ENCODE assay signal across 22 cellular contexts in the genomic region with DNA sequence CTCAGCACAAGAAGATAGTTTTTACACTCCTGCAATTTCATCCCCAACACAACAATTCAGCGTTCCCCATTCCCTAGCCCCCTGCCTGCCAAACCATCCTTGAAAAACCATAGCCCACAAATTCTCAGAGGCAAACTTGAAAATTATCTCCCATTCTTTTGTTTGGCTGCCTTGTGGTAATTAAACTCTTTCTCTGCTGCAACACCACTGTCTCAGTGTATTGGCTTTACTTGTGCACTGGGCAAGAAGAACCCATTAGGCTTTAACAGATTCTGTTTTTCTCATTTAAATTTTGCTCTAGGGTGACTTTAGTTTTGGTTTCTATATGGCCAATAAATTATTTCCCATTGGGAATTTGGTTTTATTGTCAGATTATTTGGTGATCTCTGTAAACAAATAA. TPM values are rescaled to one million over a fixed set of nuclear protein-coding genes. Genes with fewer than 3 reads are reported as not detected.
DNase-seq lines count a peak whose midpoint lies in the region; ATAC-seq, FAIRE-seq and TF ChIP-seq lines count a peak whose summit lies in the region.
"Had no signal": no experiment of that assay in that cellular context is flagged by ENCODE, and none has a peak within 500 bp of the region (broad histone marks: within the 10 kb centered on the region; RNA-seq: fewer than 3 reads in every experiment).

No MANE protein-coding gene starts in this region.

- H4K91ac ChIP-seq in H1 (replicated peaks; ENCODE audit: insufficient read length, low read length) (no peak overlapping the region), neuronal stem cell (ENCODE audit: low read depth, low read length, poor library complexity) (no peak overlapping the region)

- intact Hi-C loops in HCT116 (cut with micrococcal nuclease) (no loop called here), GM12878 (cut with micrococcal nuclease; ENCODE audit: unreplicated experiment) (no loop called here)

- RAD21 ChIA-PET in HCT116 (lab: Charles Lee; ENCODE audit: low non-redundant PET in 1 of 2, low total read pairs in 2 of 2, uncharacterized antibody in 2 of 2, unreplicated experiment in 2 of 2) = no interaction called here
- RAD21 ChIA-PET in GM12878 (lab: Charles Lee; ENCODE audit: unreplicated experiment) = no interaction called here

- TF ChIP-seq RAD21 in A549 (conservative IDR thresholded peaks at IDR 0.05 in 1 of 2, IDR thresholded peaks at IDR 0.05 in 1 of 2) = no peak
- no peak for TF ChIP-seq RAD21 in HCT116 (IDR thresholded peaks at IDR 0.05; ENCODE audit: low read depth)
- no peak for TF ChIP-seq RAD21 in GM12878 (IDR thresholded peaks at IDR 0.05; ENCODE audit: insufficient read depth, low read depth, low read length)
- no peak for TF ChIP-seq RAD21 in H1 (IDR thresholded peaks at IDR 0.05 in 1 of 2, conservative IDR thresholded peaks at IDR 0.05 in 1 of 2; ENCODE audit: low read depth in 2 of 2, low read length in 2 of 2)

- H3K4me3 ChIP-seq in A549 (no peak overlapping the region), HCT116 (replicated peaks in 1 of 2; ENCODE audit: low read depth in 1 of 2, low read length in 2 of 2) (no peak overlapping the region), GM12878 (no peak overlapping the region), H1 (ENCODE audit: extremely low read depth in 1 of 4, insufficient read depth in 2 of 4, low read depth in 3 of 4, low read length in 4 of 4) (no peak overlapping the region), neuronal stem cell (ENCODE audit: low read length in 2 of 2) (no peak overlapping the region)
- H3K4me3 ChIP-seq: BLaER1 treated with 17β-estradiol and CSF1 and Interleukin-3, amounts not matched to agents 10 nM and 100 nM had no signal

- H3K27me3 ChIP-seq in HCT116 (ENCODE audit: insufficient read depth, low read length) (no peaks in the 10 kb centered on the region), GM12878 (replicated peaks in 1 of 2; ENCODE audit: control insufficient read depth in 2 of 2, insufficient read depth in 2 of 2, low read length in 1 of 2) (no peaks in the 10 kb centered on the region), H1 (replicated peaks in 1 of 4; ENCODE audit: control insufficient read depth in 3 of 4, extremely low read depth in 1 of 4, insufficient read depth in 3 of 4, low read length in 3 of 4) (no peaks in the 10 kb centered on the region), neuronal stem cell (ENCODE audit: control insufficient read depth in 3 of 3, insufficient read depth in 3 of 3, low read depth in 1 of 3, low read length in 3 of 3) (no peaks in the 10 kb centered on the region)
- H3K27me3 ChIP-seq: BLaER1 treated with 17β-estradiol and CSF1 and Interleukin-3, amounts not matched to agents 10 nM and 100 nM had no signal

- H4K20me1 ChIP-seq in HCT116 (ENCODE audit: insufficient read depth) (no peaks in the 10 kb centered on the region), GM12878 (ENCODE audit: control insufficient read depth, insufficient read depth) (no peaks in the 10 kb centered on the region), H1 (replicated peaks in 1 of 2; ENCODE audit: control insufficient read depth in 1 of 2, insufficient read depth in 2 of 2, low read length in 2 of 2) (no peaks in the 10 kb centered on the region)
- H4K20me1 ChIP-seq: BLaER1 treated with 17β-estradiol and CSF1 and Interleukin-3, amounts not matched to agents 10 nM and 100 nM had no signal

- no peak overlapping the region for H3K4me3 Mint-ChIP-seq in progenitor cell of endocrine pancreas (ENCODE audit: low read depth)
- H3K4me3 Mint-ChIP-seq: B cell; CD4-positive, alpha-beta T cell; CD8-positive, alpha-beta T cell had no signal

- TF ChIP-seq CTCF in A549 (IDR thresholded peaks at IDR 0.05) = no peak
- no peak for TF ChIP-seq CTCF in HCT116 (IDR thresholded peaks at IDR 0.05 in 2 of 3, conservative IDR thresholded peaks at IDR 0.05 in 1 of 3; ENCODE audit: borderline replicate concordance in 1 of 3, insufficient read depth in 1 of 3, low read depth in 2 of 3, low read length in 2 of 3)
- TF ChIP-seq CTCF in GM12878 (IDR thresholded peaks at IDR 0.05 in 2 of 3, conservative IDR thresholded peaks at IDR 0.05 in 1 of 3; ENCODE audit: control insufficient read depth in 2 of 3, extremely low read depth in 1 of 3, insufficient read depth in 1 of 3, low read depth in 3 of 3, low read length in 3 of 3) = no peak
- TF ChIP-seq CTCF in H1 (IDR thresholded peaks at IDR 0.05; ENCODE audit: control extremely low read depth in 1 of 3, insufficient read depth in 1 of 3, low read depth in 1 of 3, low read length in 3 of 3) = no peak
- no peak for TF ChIP-seq CTCF in progenitor cell of endocrine pancreas (IDR thresholded peaks at IDR 0.05; ENCODE audit: unreplicated experiment)

- H3K4ac ChIP-seq in H1 (replicated peaks; ENCODE audit: insufficient read length, low read depth, low read length) = no peak overlapping the region
- no peak overlapping the region for H3K4ac ChIP-seq in neuronal stem cell (ENCODE audit: low read length)

- H3K9me3 ChIP-seq in A549 = peaks cover 9% of the 10 kb centered on the region; the same call in 2 of the 3 replicates
- peaks cover 6 to 11% of the 10 kb centered on the region in 2 experiments; a peak in 2 of 4 replicates for H3K9me3 ChIP-seq in HCT116 (ENCODE audit: control insufficient read depth in 1 of 2, insufficient read depth in 1 of 2, low read depth in 1 of 2, low read length in 2 of 2)
- peaks cover 5% of the 10 kb centered on the region; the same call in 1 of the 3 replicates for H3K9me3 ChIP-seq in GM12878 (replicated peaks; ENCODE audit: control insufficient read depth, insufficient read depth, low read length)
- H3K9me3 ChIP-seq in H1 (ENCODE audit: insufficient read depth in 2 of 2, low read depth in 1 of 2, low read length in 1 of 2) = peaks cover 14 to 24% of the 10 kb centered on the region in 2 experiments
- H3K9me3 ChIP-seq in neuronal stem cell (replicated peaks in 1 of 2; ENCODE audit: control insufficient read depth in 2 of 2, insufficient read depth in 1 of 2, low read depth in 1 of 2, low read length in 2 of 2) = peaks cover 4 to 9% of the 10 kb centered on the region in 2 donors

- CTCF ChIA-PET in A549 (lab: Yijun Ruan, JAX) = no interaction called here
- CTCF ChIA-PET in HCT116 (lab: Charles Lee) = no interaction called here
- CTCF ChIA-PET in GM12878 (lab: Yijun Ruan, JAX) = no interaction called here
- CTCF ChIA-PET in H1 (lab: Charles Lee; ENCODE audit: partially characterized antibody) = no interaction called here

- H3K14ac ChIP-seq in H1 (ENCODE audit: insufficient read length) (no peak overlapping the region), neuronal stem cell (ENCODE audit: low read length) (no peak overlapping the region)

- no peak overlapping the region for H2BK20ac ChIP-seq in H1 (ENCODE audit: low read length)

- H3K36me3 ChIP-seq in HCT116 (ENCODE audit: control insufficient read depth in 1 of 2, insufficient read depth in 2 of 2, low read length in 2 of 2) (no peaks in the 10 kb centered on the region), GM12878 (ENCODE audit: control insufficient read depth in 2 of 2, insufficient read depth in 2 of 2, low read length in 1 of 2) (no peaks in the 10 kb centered on the region), H1 (ENCODE audit: control insufficient read depth in 2 of 4, insufficient read depth in 4 of 4, low read length in 3 of 4) (peaks cover 0 to 3% (median 0%) of the 10 kb centered on the region in 4 experiments; a peak in 1 of 8 replicates), neuronal stem cell (replicated peaks in 1 of 2; ENCODE audit: control insufficient read depth in 2 of 2, insufficient read depth in 2 of 2, low read length in 2 of 2) (no peaks in the 10 kb centered on the region)

- no peak for TF ChIP-seq EP300 in A549 (IDR thresholded peaks at IDR 0.05)
- TF ChIP-seq EP300 in GM12878 (IDR thresholded peaks at IDR 0.05; ENCODE audit: borderline replicate concordance in 1 of 2, control insufficient read depth in 1 of 2, low read depth in 2 of 2, low read length in 2 of 2) = no peak
- no peak for TF ChIP-seq EP300 in H1 (IDR thresholded peaks at IDR 0.05; ENCODE audit: borderline replicate concordance in 1 of 2, low read depth in 2 of 2, low read length in 2 of 2)

- no peak overlapping the region for H4K5ac ChIP-seq in H1 (ENCODE audit: insufficient read length, low read depth, low read length)

- H2BK120ac ChIP-seq in H1 (replicated peaks; ENCODE audit: low read depth, low read length) (no peak overlapping the region), neuronal stem cell (ENCODE audit: low read depth, low read length) (no peak overlapping the region)

- no peak overlapping the region for H2BK5ac ChIP-seq in H1 (ENCODE audit: low read depth, low read length)
- H2BK5ac ChIP-seq in neuronal stem cell (ENCODE audit: low read length) = no peak overlapping the region

- no peak for FAIRE-seq in A549 (lab: Jason Lieb, UNC)
- FAIRE-seq in GM12878 (lab: Jason Lieb, UNC) = no peak
- FAIRE-seq in H1 (lab: Jason Lieb, UNC) = no peak
- FAIRE-seq: A204.1, G401.6, GM12892, GM18507 had no signal

- TF ChIP-seq POLR2A in A549 (IDR thresholded peaks at IDR 0.05; ENCODE audit: low read length) (no peak), HCT116 (IDR thresholded peaks at IDR 0.05; ENCODE audit: borderline replicate concordance, extremely low read depth, insufficient read depth, insufficient read length) (no peak), GM12878 (IDR thresholded peaks at IDR 0.05; ENCODE audit: low read depth, low read length) (no peak), H1 (IDR thresholded peaks at IDR 0.05; ENCODE audit: control extremely low read depth in 1 of 2, low read depth in 2 of 2, low read length in 2 of 2) (no peak)

- H4K8ac ChIP-seq in H1 (ENCODE audit: extremely low read depth, insufficient read depth, low read length) (no peak overlapping the region), neuronal stem cell (ENCODE audit: low read depth, low read length) (no peak overlapping the region)

- H3K4me2 ChIP-seq in A549 = no peak overlapping the region
- no peak overlapping the region for H3K4me2 ChIP-seq in HCT116 (ENCODE audit: low read length)
- no peak overlapping the region for H3K4me2 ChIP-seq in GM12878 (ENCODE audit: control insufficient read depth, insufficient read depth)
- no peak overlapping the region for H3K4me2 ChIP-seq in H1 (ENCODE audit: insufficient read depth in 1 of 2, low read depth in 2 of 2, low read length in 2 of 2)
- H3K4me2 ChIP-seq in neuronal stem cell (ENCODE audit: insufficient read depth, low read length, poor library complexity, severe bottlenecking) = no peak overlapping the region
- H3K4me2 ChIP-seq: BLaER1 treated with 17β-estradiol and CSF1 and Interleukin-3, amounts not matched to agents 10 nM and 100 nM had no signal

- H3K4me1 Mint-ChIP-seq in progenitor cell of endocrine pancreas (ENCODE audit: low read depth) = peaks cover 5% of the 10 kb centered on the region
- H3K4me1 Mint-ChIP-seq: B cell had no signal

- H3K27me3 Mint-ChIP-seq in progenitor cell of endocrine pancreas = no peaks in the 10 kb centered on the region

- no peak overlapping the region for H3K27ac Mint-ChIP-seq in progenitor cell of endocrine pancreas
- H3K27ac Mint-ChIP-seq: B cell; CD4-positive, alpha-beta T cell; CD8-positive, alpha-beta T cell had no signal

- H3K9me2 ChIP-seq in HCT116 (ENCODE audit: insufficient read depth) = no peaks in the 10 kb centered on the region

- peaks cover 6% of the 10 kb centered on the region for H3K36me3 Mint-ChIP-seq in progenitor cell of endocrine pancreas (ENCODE audit: insufficient read depth)
- H3K36me3 Mint-ChIP-seq: CD8-positive, alpha-beta T cell had no signal

- H2AFZ ChIP-seq in HCT116 (ENCODE audit: low read depth, low read length, poor library complexity, severe bottlenecking) (no peak overlapping the region), GM12878 (ENCODE audit: control insufficient read depth, low read depth, low read length) (no peak overlapping the region), H1 (ENCODE audit: low read length) (no peak overlapping the region), neuronal stem cell (ENCODE audit: low read length) (no peak overlapping the region)

- H2AK5ac ChIP-seq in H1 (ENCODE audit: low read depth, low read length) (no peak overlapping the region; the same call in 1 of the 2 replicates), neuronal stem cell (ENCODE audit: low read depth, low read length) (no peak overlapping the region)

- H2BK15ac ChIP-seq in H1 (ENCODE audit: low read length) (no peak overlapping the region), neuronal stem cell (ENCODE audit: low read length) (no peak overlapping the region)

- POLR2A ChIA-PET in A549 (lab: Yijun Ruan, JAX) = no interaction called here
- POLR2A ChIA-PET in HCT116 (lab: Charles Lee) = no interaction called here
- POLR2A ChIA-PET in GM12878 (lab: Charles Lee) = no interaction called here
- POLR2A ChIA-PET in H1 (lab: Charles Lee; ENCODE audit: partially characterized antibody) = no interaction called here

- H3K4me1 ChIP-seq in A549 (no peaks in the 10 kb centered on the region), HCT116 (ENCODE audit: control insufficient read depth in 1 of 2, insufficient read depth in 2 of 2, low read length in 2 of 2) (peaks cover 0 to 2% of the 10 kb centered on the region in 2 experiments; a peak in 1 of 4 replicates), GM12878 (ENCODE audit: control insufficient read depth, insufficient read depth, low read length) (no peaks in the 10 kb centered on the region), H1 (replicated peaks in 1 of 4; ENCODE audit: control insufficient read depth in 3 of 4, insufficient read depth in 4 of 4, low read length in 3 of 4) (peaks cover 0 to 18% (median 4%) of the 10 kb centered on the region in 4 experiments; a peak in 4 of 7 replicates), neuronal stem cell (ENCODE audit: control insufficient read depth in 2 of 2, insufficient read depth in 1 of 2, low read depth in 1 of 2, low read length in 2 of 2) (peaks cover 0 to 4% of the 10 kb centered on the region in 2 donors)
- H3K4me1 ChIP-seq: Caco-2 had no signal

- no peak overlapping the region for H3K56ac ChIP-seq in H1 (replicated peaks; ENCODE audit: insufficient read length, low read depth, low read length)

- H3K79me1 ChIP-seq in H1 (ENCODE audit: low read depth, low read length) (no peaks in the 10 kb centered on the region), neuronal stem cell (ENCODE audit: low read depth, low read length) (no peaks in the 10 kb centered on the region)

- H3K9ac ChIP-seq in HCT116 (ENCODE audit: low read length) = no peak overlapping the region
- H3K9ac ChIP-seq in GM12878 (ENCODE audit: control insufficient read depth, insufficient read depth, low read length) = no peak overlapping the region
- H3K9ac ChIP-seq in H1 (replicated peaks in 1 of 4; ENCODE audit: extremely low read depth in 1 of 4, low read depth in 3 of 4, low read length in 3 of 4) = no peak overlapping the region
- no peak overlapping the region for H3K9ac ChIP-seq in neuronal stem cell (ENCODE audit: low read depth, low read length, poor library complexity)
- H3K9ac ChIP-seq: BLaER1 treated with 17β-estradiol and CSF1 and Interleukin-3, amounts not matched to agents 10 nM and 100 nM had no signal

- H3K9me3 Mint-ChIP-seq in progenitor cell of endocrine pancreas (ENCODE audit: low read depth) = peaks cover 21% of the 10 kb centered on the region

- H2BK12ac ChIP-seq in H1 (ENCODE audit: low read depth, low read length) (no peak overlapping the region), neuronal stem cell (ENCODE audit: low read length) (no peak overlapping the region)

- H3K23me2 ChIP-seq in H1 (ENCODE audit: low read depth, low read length) = 0 out of 2 replicates have a peak, but pooled peaks cover 1% of the 10 kb centered on the region

- H3K79me2 ChIP-seq in HCT116 (ENCODE audit: insufficient read depth, low read length) (no peaks in the 10 kb centered on the region), GM12878 (ENCODE audit: control insufficient read depth, insufficient read depth, low read length) (no peaks in the 10 kb centered on the region), H1 (ENCODE audit: control insufficient read depth in 1 of 2, insufficient read depth in 2 of 2, low read length in 2 of 2) (no peaks in the 10 kb centered on the region)

- no peak for DNase-seq in A549 (ENCODE audit: low read depth in 1 of 2, low spot score in 1 of 2)
- DNase-seq in HCT116 (ENCODE audit: low read depth, low spot score) = no peak
- no peak for DNase-seq in GM12878 (ENCODE audit: low read depth, low spot score)
- no peak for DNase-seq in H1 (ENCODE audit: low read depth in 1 of 2, low spot score in 2 of 2)
- DNase-seq in neuronal stem cell (ENCODE audit: low spot score) = no peak
- no peak for DNase-seq in progenitor cell of endocrine pancreas (ENCODE audit: low spot score, unreplicated experiment)
- DNase-seq: 8988T; AML-193; Caco-2; Calu3; CD4-positive, alpha-beta T cell; CD8-positive, alpha-beta T cell; DMS79 treated with DMSO at 0.1 percent for 48 hours; GF-D8 had no signal

- H3K23ac ChIP-seq in H1 (ENCODE audit: insufficient read length) (no peak overlapping the region), neuronal stem cell (ENCODE audit: low read depth, low read length, poor library complexity) (no peak overlapping the region)

- no peak overlapping the region for H3K18ac ChIP-seq in H1 (ENCODE audit: extremely low read depth, low read length)
- H3K18ac ChIP-seq in neuronal stem cell (ENCODE audit: low read length) = no peak overlapping the region

- no peak for ATAC-seq in A549
- ATAC-seq in HCT116 = no peak
- no peak for ATAC-seq in GM12878
- no peak for ATAC-seq in HG02798 (IDR thresholded peaks at IDR 0.05; ENCODE audit: poor library complexity, unreplicated experiment)
- ATAC-seq: CD8-positive, alpha-beta T cell had no signal

- no peak overlapping the region for H3K27ac ChIP-seq in A549
- no peak overlapping the region for H3K27ac ChIP-seq in HCT116 (ENCODE audit: low read depth, low read length)
- no peak overlapping the region for H3K27ac ChIP-seq in GM12878 (ENCODE audit: control insufficient read depth, insufficient read depth)
- H3K27ac ChIP-seq in H1 (ENCODE audit: low read depth, low read length) = no peak overlapping the region
- no peak overlapping the region for H3K27ac ChIP-seq in neuronal stem cell (replicated peaks; ENCODE audit: low read length)
- H3K27ac ChIP-seq: BLaER1 treated with 17β-estradiol and CSF1 and Interleukin-3, amounts not matched to agents 10 nM and 100 nM; C4-2B had no signal

- SMC1A ChIA-PET in GM12878 (lab: Charles Lee; ENCODE audit: uncharacterized antibody, unreplicated experiment) = no interaction called here

- BruUV-seq in HCT116 (replicated peaks; lab: Mats Ljungman, UMichigan) (no TSS peak), GM12878 (replicated peaks; lab: Mats Ljungman, UMichigan) (no TSS peak)

- in situ Hi-C loops in GM12878 (cut with MboI) = no loop called here

- 92% methylated on average over 1 of the region's 1 CpG for WGBS in A549 (ENCODE audit: missing lambda C conversion rate)
- 56% methylated on average over 1 of the region's 1 CpG for WGBS in GM12878 (ENCODE audit: insufficient coverage, insufficient replicate concordance, low lambda C conversion rate, missing lambda C conversion rate)
- WGBS in H1 (ENCODE audit: extremely low coverage in 1 of 2, insufficient coverage in 1 of 2, insufficient read length in 1 of 2, insufficient replicate concordance in 2 of 2, low coverage in 1 of 2, low lambda C conversion rate in 2 of 2, missing lambda C conversion rate in 1 of 2), 2 experiments = 93% methylated on average over 1 of the region's 1 CpG; no CpG with 5 or more reads in 1 of the 2 experiments
- WGBS in neuronal stem cell (ENCODE audit: extremely low coverage in 2 of 2, insufficient read length in 2 of 2, insufficient replicate concordance in 1 of 2), 2 donors = no CpG with 5 or more reads among the region's 1 CpG

RNA-seq across cellular contexts. Expression of a gene that starts 23.2 kb away (rescaled TPM):
- polyA plus RNA-seq in A549 (2011; rRNA removed) (4.5 and 5.2 TPM in 2 replicates), A549 (2017; fragmentation: RNase III; extraction: RNeasy Plus Mini Kit Qiagen cat#74134 plus additional on column Dnase treatment) (2.1 to 3.3 TPM (median 3.0 TPM) in 3 replicates), GM12878 (2011; rRNA removed) (0.15 and 0.16 TPM in 2 replicates), GM12878 (2014; fragmentation: Illumina TruSeq; extraction: Trizol) (1.0 and 1.5 TPM in 2 replicates), GM12878 (2014; fragmentation: Nextera tagmentation; extraction: Ambion mirVana) (1 to 10 TPM; 1.9 to 2.0 TPM), GM12878 (2014; rRNA removed) (1.6 and 1.8 TPM in 2 replicates), GM12878 (2016; fragmentation: Nextera tagmentation; extraction: Ambion mirVana) (1 to 10 TPM; 3.0 to 3.9 TPM), H1 (2011; rRNA removed) (0.38 and 0.41 TPM in 2 replicates)
- 1.6 and 1.9 TPM in 2 replicates for polyA plus RNA-seq in A549 (2012; cell fraction: cytosol; rRNA removed)
- polyA plus RNA-seq in A549 (2012; cell fraction: nucleus; rRNA removed) = 0.44 and 0.78 TPM in 2 replicates
- 3.2 and 5.9 TPM in 2 replicates for polyA minus RNA-seq in A549 (2011; rRNA and poly(A)+ RNA removed)
- total RNA-seq in HCT116 (2021; ENCODE audit: unreplicated experiment) (2.6 TPM), GM12878 (2014; rRNA removed) (2.5 and 2.8 TPM in 2 replicates), GM12878 (2014; rRNA removed; fragmentation: Illumina TruSeq; extraction: Trizol) (2.6 and 2.7 TPM in 2 replicates), GM12878 (2021) (2.1 and 2.8 TPM in 2 replicates), progenitor cell of endocrine pancreas (0.73 and 1.2 TPM in 2 replicates)
- 0.57 and 1.2 TPM in 2 replicates for polyA plus RNA-seq in HCT116 (2012)
- total RNA-seq in GM12878 (2013; cell fraction: nucleolus; rRNA removed) = 0.56 and 0.84 TPM in 2 replicates
- polyA plus RNA-seq in GM12878 (2011; ENCODE audit: low read depth) = 0.88 TPM
- 0.12 TPM in 2 replicates for polyA plus RNA-seq in GM12878 (2011; cell fraction: cytosol; rRNA removed)
- 0.09 TPM in 1 of 2 replicates, not detected in the other for polyA plus RNA-seq in GM12878 (2011; cell fraction: nucleus; rRNA removed)
- 0.97 and 1.6 TPM in 2 replicates for polyA plus RNA-seq in GM12878 (2012)
- polyA minus RNA-seq in GM12878 (2011; rRNA and poly(A)+ RNA removed) = not detected in 2 replicates
- polyA minus RNA-seq in GM12878 (2011; cell fraction: cytosol; rRNA and poly(A)+ RNA removed) = not detected in 2 replicates
- polyA minus RNA-seq in GM12878 (2011; cell fraction: nucleus; rRNA and poly(A)+ RNA removed) = 0.24 TPM in 1 of 2 replicates, not detected in the other
- total RNA-seq in H1 (2021; fragmentation: NEBNext Ultra II Directional; extraction: Animal tissue kit (Norgen Biotek cat#: 25700)) = 0.61 and 0.97 TPM in 2 replicates
- polyA plus RNA-seq in H1 (2011; cell fraction: cytosol; rRNA removed) = 0.65 TPM
- polyA plus RNA-seq in H1 (2011; cell fraction: nucleus; rRNA removed) = 0.47 TPM
- polyA plus RNA-seq in H1 (2012, experiment 1 of 2) = 0.25 to 1.3 TPM (median 0.64 TPM) in 4 replicates
- polyA plus RNA-seq in H1 (2012, experiment 2 of 2) = 0.25 TPM
- polyA plus RNA-seq in H1 (2013, experiment 1 of 2) = 0.77 TPM
- 0.55 TPM for polyA plus RNA-seq in H1 (2013, experiment 2 of 2)
- polyA minus RNA-seq in H1 (2011; rRNA and poly(A)+ RNA removed) = 1.8 and 4.0 TPM in 2 replicates
- polyA minus RNA-seq in H1 (2011; cell fraction: cytosol; rRNA and poly(A)+ RNA removed) = 2.5 TPM
- 4.2 TPM for polyA minus RNA-seq in H1 (2011; cell fraction: nucleus; rRNA and poly(A)+ RNA removed)
- polyA plus RNA-seq in neuronal stem cell (2013, experiment 1 of 2) = 0.31 TPM
- 0.35 TPM for polyA plus RNA-seq in neuronal stem cell (2013, experiment 2 of 2)

RNA-seq across cellular contexts. Expression of a gene that starts 36.9 kb away (rescaled TPM):
- polyA plus RNA-seq in A549 (2011; rRNA removed) (6.4 and 9.3 TPM in 2 replicates), A549 (2017; fragmentation: RNase III; extraction: RNeasy Plus Mini Kit Qiagen cat#74134 plus additional on column Dnase treatment) (9.2 to 9.9 TPM (median 9.4 TPM) in 3 replicates), GM12878 (2011; rRNA removed) (11.1 and 17.5 TPM in 2 replicates), GM12878 (2014; fragmentation: Illumina TruSeq; extraction: Trizol) (10.3 and 13.6 TPM in 2 replicates), GM12878 (2014; fragmentation: Nextera tagmentation; extraction: Ambion mirVana) (1 to 10 TPM; 6.3 to 7.9 TPM), GM12878 (2014; rRNA removed) (7.0 and 7.2 TPM in 2 replicates), GM12878 (2016; fragmentation: Nextera tagmentation; extraction: Ambion mirVana) (10 to 100 TPM; 18.3 to 20.3 TPM), H1 (2011; rRNA removed) (3.9 and 5.1 TPM in 2 replicates)
- polyA plus RNA-seq in A549 (2012; cell fraction: cytosol; rRNA removed) = 2.1 and 3.5 TPM in 2 replicates
- polyA plus RNA-seq in A549 (2012; cell fraction: nucleus; rRNA removed) = 1.6 and 4.0 TPM in 2 replicates
- 2.7 and 3.1 TPM in 2 replicates for polyA minus RNA-seq in A549 (2011; rRNA and poly(A)+ RNA removed)
- total RNA-seq in HCT116 (2021; ENCODE audit: unreplicated experiment) (21.6 TPM), GM12878 (2014; rRNA removed) (11.1 and 12.5 TPM in 2 replicates), GM12878 (2014; rRNA removed; fragmentation: Illumina TruSeq; extraction: Trizol) (13.2 and 13.5 TPM in 2 replicates), GM12878 (2021) (14.2 and 14.4 TPM in 2 replicates), progenitor cell of endocrine pancreas (13.6 and 14.3 TPM in 2 replicates)
- 4.4 and 5.9 TPM in 2 replicates for polyA plus RNA-seq in HCT116 (2012)
- 12.8 and 13.1 TPM in 2 replicates for total RNA-seq in GM12878 (2013; cell fraction: nucleolus; rRNA removed)
- 4.4 TPM for polyA plus RNA-seq in GM12878 (2011; ENCODE audit: low read depth)
- 3.4 and 4.0 TPM in 2 replicates for polyA plus RNA-seq in GM12878 (2011; cell fraction: cytosol; rRNA removed)
- 3.2 and 3.5 TPM in 2 replicates for polyA plus RNA-seq in GM12878 (2011; cell fraction: nucleus; rRNA removed)
- 9.1 TPM in 2 replicates for polyA plus RNA-seq in GM12878 (2012)
- 5.1 and 6.5 TPM in 2 replicates for polyA minus RNA-seq in GM12878 (2011; rRNA and poly(A)+ RNA removed)
- polyA minus RNA-seq in GM12878 (2011; cell fraction: cytosol; rRNA and poly(A)+ RNA removed) = 4.4 and 4.6 TPM in 2 replicates
- polyA minus RNA-seq in GM12878 (2011; cell fraction: nucleus; rRNA and poly(A)+ RNA removed) = 4.5 and 8.2 TPM in 2 replicates
- total RNA-seq in H1 (2021; fragmentation: NEBNext Ultra II Directional; extraction: Animal tissue kit (Norgen Biotek cat#: 25700)) = 32.0 and 32.3 TPM in 2 replicates
- polyA plus RNA-seq in H1 (2011; cell fraction: cytosol; rRNA removed) = 5.4 TPM
- polyA plus RNA-seq in H1 (2011; cell fraction: nucleus; rRNA removed) = 7.3 TPM
- 6.6 to 16.7 TPM (median 8.8 TPM) in 4 replicates for polyA plus RNA-seq in H1 (2012, experiment 1 of 2)
- 1.3 TPM for polyA plus RNA-seq in H1 (2012, experiment 2 of 2)
- 21.8 TPM for polyA plus RNA-seq in H1 (2013, experiment 1 of 2)
- polyA plus RNA-seq in H1 (2013, experiment 2 of 2) = 20.3 TPM
- 6.7 and 9.7 TPM in 2 replicates for polyA minus RNA-seq in H1 (2011; rRNA and poly(A)+ RNA removed)
- 9.2 TPM for polyA minus RNA-seq in H1 (2011; cell fraction: cytosol; rRNA and poly(A)+ RNA removed)
- polyA minus RNA-seq in H1 (2011; cell fraction: nucleus; rRNA and poly(A)+ RNA removed) = 29.8 TPM
- 17.5 TPM for polyA plus RNA-seq in neuronal stem cell (2013, experiment 1 of 2)
- polyA plus RNA-seq in neuronal stem cell (2013, experiment 2 of 2) = 18.0 TPM
